26 cellular contexts compared by ENCODE assay signal in genomic region chr7:71442492-71443196, GRCh38.
DNase-seq lines count a peak whose midpoint lies in the region; ATAC-seq and TF ChIP-seq lines count a peak whose summit lies in the region.
"Had no signal": no experiment of that assay in that cellular context is flagged by ENCODE, and none has a peak within 500 bp of the region (broad histone marks: within the 10 kb centered on the region; RNA-seq: fewer than 3 reads in every experiment).

No MANE protein-coding gene starts in this region.

- 82 to 87% methylated on average over 11 of the region's 11 CpGs for WGBS in endodermal cell (ENCODE audit: insufficient coverage in 1 of 2, insufficient read length in 1 of 2), 2 experiments
- WGBS in thymus = 18% methylated on average over 11 of the region's 11 CpGs

- H3K4me3 ChIP-seq in endodermal cell (ENCODE audit: low read length) (no peak overlapping the region), thymus (ENCODE audit: low read length) (no peak overlapping the region)
- H3K4me3 ChIP-seq: cardiac muscle cell, skin epidermis, stomach, upper lobe of left lung had no signal

- H3K27me3 ChIP-seq in endodermal cell (ENCODE audit: control insufficient read depth, insufficient read depth, low read length, poor library complexity, severe bottlenecking) = no peaks in the 10 kb centered on the region
- H3K27me3 ChIP-seq in thymus (ENCODE audit: control insufficient read depth, insufficient read depth) = no peaks in the 10 kb centered on the region
- H3K27me3 ChIP-seq: cardiac muscle cell, stomach, upper lobe of left lung had no signal

- intact Hi-C loops in activated naive CD4-positive, alpha-beta T cell treated with anti-CD3 and anti-CD28 coated beads for 36 hours (cut with micrococcal nuclease) = no loop called here

- H3K9me3 ChIP-seq in endodermal cell (ENCODE audit: control insufficient read depth, low read length) = peaks cover 22% of the 10 kb centered on the region
- no peaks in the 10 kb centered on the region for H3K9me3 ChIP-seq in thymus (ENCODE audit: control insufficient read depth)
- H3K9me3 ChIP-seq: upper lobe of left lung had no signal

- ATAC-seq in HG03469 (IDR thresholded peaks at IDR 0.05; ENCODE audit: unreplicated experiment) (no peak), HG02571 (IDR thresholded peaks at IDR 0.05; ENCODE audit: unreplicated experiment) (no peak)
- ATAC-seq: HepG2, T-cell had no signal

- no peak for TF ChIP-seq CTCF in endodermal cell (conservative IDR thresholded peaks at IDR 0.05)

- peaks cover 15% of the 10 kb centered on the region for H3K9me3 Mint-ChIP-seq in endodermal cell
- H3K9me3 Mint-ChIP-seq in activated naive CD4-positive, alpha-beta T cell treated with anti-CD3 and anti-CD28 coated beads for 36 hours = peaks cover 12% of the 10 kb centered on the region

- peaks cover 58% of the 10 kb centered on the region for H3K36me3 Mint-ChIP-seq in endodermal cell (ENCODE audit: low read depth)
- H3K36me3 Mint-ChIP-seq in activated naive CD4-positive, alpha-beta T cell treated with anti-CD3 and anti-CD28 coated beads for 36 hours (ENCODE audit: low read depth) = no peaks in the 10 kb centered on the region
- H3K36me3 Mint-ChIP-seq: T-cell had no signal

- H3K4me3 Mint-ChIP-seq in endodermal cell = no peak overlapping the region
- H3K4me3 Mint-ChIP-seq in activated naive CD4-positive, alpha-beta T cell treated with anti-CD3 and anti-CD28 coated beads for 36 hours = no peak overlapping the region
- H3K4me3 Mint-ChIP-seq: activated CD4-positive, alpha-beta T cell treated with anti-CD3 and anti-CD28 coated beads, Interleukin-2, amount 10 ng/mL, durations not matched to agents 24 days and 14 days; T-cell had no signal

- DNase-seq in DMS 273 (lab: John Stamatoyannopoulos, UW; ENCODE audit: unreplicated experiment) (peak; percentile 8), DMS 273 treated with DMSO at 0.1 percent for 48 hours (lab: John Stamatoyannopoulos, UW) (no peak), NOMO-1 treated with DMSO at 0.1 percent for 48 hours (lab: John Stamatoyannopoulos, UW; ENCODE audit: unreplicated experiment) (peak; percentile 78), endodermal cell (no peak)
- DNase-seq in activated naive CD4-positive, alpha-beta T cell treated with anti-CD3 and anti-CD28 coated beads for 36 hours = no peak
- DNase-seq: activated CD4-positive, alpha-beta T cell treated with anti-CD3 and anti-CD28 coated beads, Interleukin-2, amount 10 ng/mL, durations not matched to agents 24 days and 14 days; activated gamma-delta T cell; EL; erythroblast; foreskin melanocyte; midbrain; NCI-H1694; NCI-H2171 treated with DMSO at 0.1 percent for 48 hours; NCI-H526; SHP77 treated with DMSO at 0.1 percent for 48 hours; stimulated activated CD4-positive, alpha-beta T cell treated with anti-CD3 and anti-CD28 coated beads, Interleukin-2, amount 100 ng/mL, for 48 hours; stomach; T-cell; upper lobe of left lung had no signal

- H3K27me3 Mint-ChIP-seq in endodermal cell (ENCODE audit: insufficient read depth) = no peaks in the 10 kb centered on the region
- no peaks in the 10 kb centered on the region for H3K27me3 Mint-ChIP-seq in activated naive CD4-positive, alpha-beta T cell treated with anti-CD3 and anti-CD28 coated beads for 36 hours (ENCODE audit: low read depth)
- H3K27me3 Mint-ChIP-seq: activated CD4-positive, alpha-beta T cell treated with anti-CD3 and anti-CD28 coated beads, Interleukin-2, amount 10 ng/mL, durations not matched to agents 24 days and 14 days; T-cell had no signal

- H3K36me3 ChIP-seq in endodermal cell (ENCODE audit: control insufficient read depth, insufficient read depth, low read length) (peaks cover 36% of the 10 kb centered on the region), thymus (ENCODE audit: control insufficient read depth, insufficient read depth) (no peaks in the 10 kb centered on the region)
- H3K36me3 ChIP-seq: cardiac muscle cell, stomach, upper lobe of left lung had no signal

- H3K27ac Mint-ChIP-seq in endodermal cell = no peak overlapping the region
- no peak overlapping the region for H3K27ac Mint-ChIP-seq in activated naive CD4-positive, alpha-beta T cell treated with anti-CD3 and anti-CD28 coated beads for 36 hours
- H3K27ac Mint-ChIP-seq: activated CD4-positive, alpha-beta T cell treated with anti-CD3 and anti-CD28 coated beads, Interleukin-2, amount 10 ng/mL, durations not matched to agents 24 days and 14 days; T-cell had no signal

- H3K27ac ChIP-seq in endodermal cell (ENCODE audit: low read depth, low read length) (peak overlapping the region; percentile 42), thymus (ENCODE audit: low read depth) (peak overlapping the region; percentile 83)
- H3K27ac ChIP-seq: 22Rv1, cardiac muscle cell, skin epidermis, stomach, upper lobe of left lung had no signal

- H3K4me1 Mint-ChIP-seq in endodermal cell = peaks cover 15% of the 10 kb centered on the region
- H3K4me1 Mint-ChIP-seq in activated naive CD4-positive, alpha-beta T cell treated with anti-CD3 and anti-CD28 coated beads for 36 hours (ENCODE audit: low read depth) = no peaks in the 10 kb centered on the region
- H3K4me1 Mint-ChIP-seq: activated CD4-positive, alpha-beta T cell treated with anti-CD3 and anti-CD28 coated beads, Interleukin-2, amount 10 ng/mL, durations not matched to agents 24 days and 14 days had no signal

- no peak overlapping the region for H3K9ac ChIP-seq in endodermal cell (ENCODE audit: extremely low read depth, low read length, poor library complexity, severe bottlenecking)

- CTCF ChIA-PET in activated naive CD4-positive, alpha-beta T cell treated with anti-CD3 and anti-CD28 coated beads for 36 hours (lab: Charles Lee) = interaction anchor here (0.6 kb wide), 1 partner anchor 1493 kb away, joined by 3 read pairs; no protein-coding TSS in a partner anchor

- no peaks in the 10 kb centered on the region for H3K4me1 ChIP-seq in endodermal cell (ENCODE audit: control insufficient read depth, insufficient read depth, low read length)
- H3K4me1 ChIP-seq in thymus (ENCODE audit: control insufficient read depth, insufficient read depth, low read length) = no peaks in the 10 kb centered on the region
- H3K4me1 ChIP-seq: stomach, upper lobe of left lung had no signal

Comparison
In these comparisons a context has a peak if more than half of its experiments do, and no peak if none do; other contexts are left out.
1. DNase-seq: peak in DMS 273 (single experiment) and NOMO-1 treated with DMSO at 0.1 percent for 48 hours (single experiment); none in DMS 273 treated with DMSO at 0.1 percent for 48 hours (single experiment), endodermal cell (single experiment) and activated naive CD4-positive, alpha-beta T cell treated with anti-CD3 and anti-CD28 coated beads for 36 hours (single experiment).